Comparison of ENCODE assay signal across 12 cellular contexts in genomic region chr10:77041636-77042258, GRCh38.
DNase-seq lines count a peak whose midpoint lies in the region; ATAC-seq and TF ChIP-seq lines count a peak whose summit lies in the region.
"Had no signal": no experiment of that assay in that cellular context is flagged by ENCODE, and none has a peak within 500 bp of the region (broad histone marks: within the 10 kb centered on the region; RNA-seq: fewer than 3 reads in every experiment).

No MANE protein-coding gene starts in this region.

- TF ChIP-seq EP300 in gastroesophageal sphincter (IDR thresholded peaks at IDR 0.05) = no peak

- H3K9me3 ChIP-seq in colonic mucosa (no peaks in the 10 kb centered on the region), gastroesophageal sphincter (no peaks in the 10 kb centered on the region)

- intact Hi-C loops in colonic mucosa (cut with DNase I) = no loop called here

- TF ChIP-seq CTCF in colonic mucosa (IDR thresholded peaks at IDR 0.05) (no peak), gastroesophageal sphincter (IDR thresholded peaks at IDR 0.05) (no peak)

- H3K9ac ChIP-seq in colonic mucosa (ENCODE audit: low read depth in 2 of 2, low read length in 2 of 2) = no peak overlapping the region

- H3K4me3 ChIP-seq in colonic mucosa = no peak overlapping the region
- H3K4me3 ChIP-seq in gastroesophageal sphincter = no peak overlapping the region

- DNase-seq in AML-193 (lab: John Stamatoyannopoulos, UW) (peak; percentile 52 to 62), EH (ENCODE audit: low read depth) (peak; percentile 26), RPMI7951 (ENCODE audit: low read depth) (peak; percentile 13), colonic mucosa (peak; percentile 20), iPS-NIHi11 (ENCODE audit: low spot score) (no peak)
- DNase-seq: DMS79, kidney glomerular epithelial cell, retina, SHP77 had no signal

- H3K27ac ChIP-seq in colonic mucosa (no peak overlapping the region), gastroesophageal sphincter (no peak overlapping the region)

- H3K36me3 ChIP-seq in colonic mucosa = no peaks in the 10 kb centered on the region
- H3K36me3 ChIP-seq in gastroesophageal sphincter = peaks cover 0 to 19% of the 10 kb centered on the region in 2 donors

- ATAC-seq in gastroesophageal sphincter (no peak), HG02884 (IDR thresholded peaks at IDR 0.05; ENCODE audit: unreplicated experiment) (no peak), HG03378 (IDR thresholded peaks at IDR 0.05; ENCODE audit: unreplicated experiment) (no peak)

- H3K27me3 ChIP-seq in colonic mucosa = no peaks in the 10 kb centered on the region
- H3K27me3 ChIP-seq in gastroesophageal sphincter = no peaks in the 10 kb centered on the region

- TF ChIP-seq POLR2A in gastroesophageal sphincter (IDR thresholded peaks at IDR 0.05) = no peak

- H3K4me1 ChIP-seq in colonic mucosa = no peaks in the 10 kb centered on the region
- H3K4me1 ChIP-seq in gastroesophageal sphincter = peaks cover 0 to 23% (median 0%) of the 10 kb centered on the region in 3 donors

- WGBS in gastroesophageal sphincter (ENCODE audit: low coverage in 1 of 2), 2 donors = no CpG with 5 or more reads among the region's 4 CpGs
